Comparison of ENCODE assay signal across 1 cellular context in genomic region chr16:10877472-10877946, GRCh38.
TF ChIP-seq lines count a peak whose summit lies in the region.

No MANE protein-coding gene starts in this region.

TF ChIP-seq in GM23338, 12 proteins besides CTCF, POLR2A, EP300 and RAD21 (continued from another document):
- TF ChIP-seq, protein P1, sequence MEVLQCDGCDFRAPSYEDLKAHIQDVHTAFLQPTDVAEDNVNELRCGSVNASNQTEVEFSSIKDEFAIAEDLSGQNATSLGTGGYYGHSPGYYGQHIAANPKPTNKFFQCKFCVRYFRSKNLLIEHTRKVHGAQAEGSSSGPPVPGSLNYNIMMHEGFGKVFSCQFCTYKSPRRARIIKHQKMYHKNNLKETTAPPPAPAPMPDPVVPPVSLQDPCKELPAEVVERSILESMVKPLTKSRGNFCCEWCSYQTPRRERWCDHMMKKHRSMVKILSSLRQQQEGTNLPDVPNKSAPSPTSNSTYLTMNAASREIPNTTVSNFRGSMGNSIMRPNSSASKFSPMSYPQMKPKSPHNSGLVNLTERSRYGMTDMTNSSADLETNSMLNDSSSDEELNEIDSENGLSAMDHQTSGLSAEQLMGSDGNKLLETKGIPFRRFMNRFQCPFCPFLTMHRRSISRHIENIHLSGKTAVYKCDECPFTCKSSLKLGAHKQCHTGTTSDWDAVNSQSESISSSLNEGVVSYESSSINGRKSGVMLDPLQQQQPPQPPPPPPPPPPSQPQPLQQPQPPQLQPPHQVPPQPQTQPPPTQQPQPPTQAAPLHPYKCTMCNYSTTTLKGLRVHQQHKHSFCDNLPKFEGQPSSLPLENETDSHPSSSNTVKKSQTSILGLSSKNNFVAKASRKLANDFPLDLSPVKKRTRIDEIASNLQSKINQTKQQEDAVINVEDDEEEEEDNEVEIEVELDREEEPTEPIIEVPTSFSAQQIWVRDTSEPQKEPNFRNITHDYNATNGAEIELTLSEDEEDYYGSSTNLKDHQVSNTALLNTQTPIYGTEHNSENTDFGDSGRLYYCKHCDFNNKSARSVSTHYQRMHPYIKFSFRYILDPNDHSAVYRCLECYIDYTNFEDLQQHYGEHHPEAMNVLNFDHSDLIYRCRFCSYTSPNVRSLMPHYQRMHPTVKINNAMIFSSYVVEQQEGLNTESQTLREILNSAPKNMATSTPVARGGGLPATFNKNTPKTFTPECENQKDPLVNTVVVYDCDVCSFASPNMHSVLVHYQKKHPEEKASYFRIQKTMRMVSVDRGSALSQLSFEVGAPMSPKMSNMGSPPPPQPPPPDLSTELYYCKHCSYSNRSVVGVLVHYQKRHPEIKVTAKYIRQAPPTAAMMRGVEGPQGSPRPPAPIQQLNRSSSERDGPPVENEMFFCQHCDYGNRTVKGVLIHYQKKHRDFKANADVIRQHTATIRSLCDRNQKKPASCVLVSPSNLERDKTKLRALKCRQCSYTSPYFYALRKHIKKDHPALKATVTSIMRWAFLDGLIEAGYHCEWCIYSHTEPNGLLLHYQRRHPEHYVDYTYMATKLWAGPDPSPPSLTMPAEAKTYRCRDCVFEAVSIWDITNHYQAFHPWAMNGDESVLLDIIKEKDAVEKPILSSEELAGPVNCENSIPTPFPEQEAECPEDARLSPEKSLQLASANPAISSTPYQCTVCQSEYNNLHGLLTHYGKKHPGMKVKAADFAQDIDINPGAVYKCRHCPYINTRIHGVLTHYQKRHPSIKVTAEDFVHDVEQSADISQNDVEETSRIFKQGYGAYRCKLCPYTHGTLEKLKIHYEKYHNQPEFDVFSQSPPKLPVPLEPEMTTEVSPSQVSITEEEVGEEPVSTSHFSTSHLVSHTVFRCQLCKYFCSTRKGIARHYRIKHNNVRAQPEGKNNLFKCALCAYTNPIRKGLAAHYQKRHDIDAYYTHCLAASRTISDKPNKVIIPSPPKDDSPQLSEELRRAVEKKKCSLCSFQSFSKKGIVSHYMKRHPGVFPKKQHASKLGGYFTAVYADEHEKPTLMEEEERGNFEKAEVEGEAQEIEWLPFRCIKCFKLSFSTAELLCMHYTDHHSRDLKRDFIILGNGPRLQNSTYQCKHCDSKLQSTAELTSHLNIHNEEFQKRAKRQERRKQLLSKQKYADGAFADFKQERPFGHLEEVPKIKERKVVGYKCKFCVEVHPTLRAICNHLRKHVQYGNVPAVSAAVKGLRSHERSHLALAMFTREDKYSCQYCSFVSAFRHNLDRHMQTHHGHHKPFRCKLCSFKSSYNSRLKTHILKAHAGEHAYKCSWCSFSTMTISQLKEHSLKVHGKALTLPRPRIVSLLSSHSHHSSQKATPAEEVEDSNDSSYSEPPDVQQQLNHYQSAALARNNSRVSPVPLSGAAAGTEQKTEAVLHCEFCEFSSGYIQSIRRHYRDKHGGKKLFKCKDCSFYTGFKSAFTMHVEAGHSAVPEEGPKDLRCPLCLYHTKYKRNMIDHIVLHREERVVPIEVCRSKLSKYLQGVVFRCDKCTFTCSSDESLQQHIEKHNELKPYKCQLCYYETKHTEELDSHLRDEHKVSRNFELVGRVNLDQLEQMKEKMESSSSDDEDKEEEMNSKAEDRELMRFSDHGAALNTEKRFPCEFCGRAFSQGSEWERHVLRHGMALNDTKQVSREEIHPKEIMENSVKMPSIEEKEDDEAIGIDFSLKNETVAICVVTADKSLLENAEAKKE (CRISPR knock-in tag; IDR thresholded peaks at IDR 0.05), result no peak
